ENCODE assay signal across 12 cellular contexts in genomic region chr6:94673251-94673650, GRCh38.
DNase-seq lines count a peak whose midpoint lies in the region; ATAC-seq and TF ChIP-seq lines count a peak whose summit lies in the region.
"Had no signal": no experiment of that assay in that cellular context is flagged by ENCODE, and none has a peak within 500 bp of the region (broad histone marks: within the 10 kb centered on the region; RNA-seq: fewer than 3 reads in every experiment).

No MANE protein-coding gene starts in this region.

- no peak overlapping the region for H3K4me3 Mint-ChIP-seq in GM23338
- H3K4me3 Mint-ChIP-seq: B cell; CD8-positive, alpha-beta T cell; H9 had no signal

- H3K4me2 ChIP-seq in GM23338: no peak overlapping the region
- H3K4me2 ChIP-seq: BLaER1 treated with 17β-estradiol and CSF1 and Interleukin-3, amounts not matched to agents 10 nM and 100 nM had no signal

- H4K20me1 ChIP-seq in GM23338 (replicated peaks; ENCODE audit: insufficient read depth): no peaks in the 10 kb centered on the region
- H4K20me1 ChIP-seq: BLaER1 treated with 17β-estradiol and CSF1 and Interleukin-3, amounts not matched to agents 10 nM and 100 nM had no signal

- H3K36me3 Mint-ChIP-seq in GM23338 (ENCODE audit: low read depth): peaks cover 15% of the 10 kb centered on the region; the same call in 1 of the 3 replicates
- H3K36me3 Mint-ChIP-seq: CD8-positive, alpha-beta T cell had no signal

- H3K27ac Mint-ChIP-seq in GM23338: peak overlapping the region; percentile 39; the same call in 1 of the 2 replicates
- H3K27ac Mint-ChIP-seq: B cell; CD8-positive, alpha-beta T cell; H9 had no signal

- DNase-seq in NCI-H345 (lab: John Stamatoyannopoulos, UW) (peak; percentile 24), NCI-H345 treated with DMSO at 0.1 percent for 48 hours (lab: John Stamatoyannopoulos, UW; ENCODE audit: unreplicated experiment) (no peak), DMS53 (lab: John Stamatoyannopoulos, UW) (peak; percentile 70), GM23338 (ENCODE audit: low spot score) (no peak), epithelial cell of esophagus (ENCODE audit: low read depth) (peak; percentile 61), testis (no peak)
- DNase-seq: Calu3; CD8-positive, alpha-beta T cell; H9 had no signal

- TF ChIP-seq CTCF in GM23338 (conservative IDR thresholded peaks at IDR 0.05; ENCODE audit: low read depth in 2 of 2) (no peak), epithelial cell of esophagus (IDR thresholded peaks at IDR 0.05; ENCODE audit: insufficient read depth, low read depth, low read length, missing control alignments) (no peak), testis (IDR thresholded peaks at IDR 0.05) (no peak)

- H3K9me3 Mint-ChIP-seq in GM23338: peaks cover 7% of the 10 kb centered on the region; the same call in 2 of the 3 replicates

- 95 to 97% methylated on average over 1 of the region's 1 CpG for WGBS in testis, 2 donors

- H3K9me3 ChIP-seq in testis: no peaks in the 10 kb centered on the region
- H3K9me3 ChIP-seq: BLaER1 treated with 17β-estradiol and CSF1 and Interleukin-3, amounts not matched to agents 10 nM and 100 nM had no signal

- H3K36me3 ChIP-seq in GM23338 (ENCODE audit: insufficient read depth) (no peaks in the 10 kb centered on the region), testis (ENCODE audit: low read depth, missing control alignments) (no peaks in the 10 kb centered on the region)
- H3K36me3 ChIP-seq: BLaER1 treated with 17β-estradiol and CSF1 and Interleukin-3, amounts not matched to agents 10 nM and 100 nM had no signal

- H3K27ac ChIP-seq in GM23338 (ENCODE audit: low read depth) (no peak overlapping the region), testis (no peak overlapping the region)
- H3K27ac ChIP-seq: BLaER1 treated with 17β-estradiol and CSF1 and Interleukin-3, amounts not matched to agents 10 nM and 100 nM had no signal

- no peaks in the 10 kb centered on the region for H3F3A ChIP-seq in GM23338 (replicated peaks; ENCODE audit: low read depth)

- H3K79me2 ChIP-seq in GM23338 (replicated peaks; ENCODE audit: insufficient read depth): no peaks in the 10 kb centered on the region

- no peak overlapping the region for H2AFZ ChIP-seq in GM23338

- intact Hi-C loops in testis (cut with DNase I; ENCODE audit: low total_unique reads): no loop called here

- H3K4me3 ChIP-seq in GM23338: no peak overlapping the region
- no peak overlapping the region for H3K4me3 ChIP-seq in epithelial cell of esophagus (ENCODE audit: low read length)
- no peak overlapping the region for H3K4me3 ChIP-seq in testis
- H3K4me3 ChIP-seq: BLaER1 treated with 17β-estradiol and CSF1 and Interleukin-3, amounts not matched to agents 10 nM and 100 nM had no signal

- H3K27me3 ChIP-seq in GM23338 (ENCODE audit: insufficient read depth) (no peaks in the 10 kb centered on the region), testis (no peaks in the 10 kb centered on the region)
- H3K27me3 ChIP-seq: BLaER1 treated with 17β-estradiol and CSF1 and Interleukin-3, amounts not matched to agents 10 nM and 100 nM had no signal

- ATAC-seq in GM23338: no peak
- no peak for ATAC-seq in GM18868 (IDR thresholded peaks at IDR 0.05; ENCODE audit: unreplicated experiment)
- ATAC-seq: CD8-positive, alpha-beta T cell had no signal

- no peak for TF ChIP-seq POLR2A in testis (IDR thresholded peaks at IDR 0.05)

- peaks cover 11% of the 10 kb centered on the region for H3K9me2 ChIP-seq in GM23338 (ENCODE audit: insufficient read depth)

- peaks cover 3% of the 10 kb centered on the region for H3K27me3 Mint-ChIP-seq in GM23338 (ENCODE audit: insufficient read depth, low read depth, poor library complexity)
- H3K27me3 Mint-ChIP-seq: B cell had no signal

- H3K4me1 ChIP-seq in GM23338 (ENCODE audit: insufficient read depth): no peaks in the 10 kb centered on the region
- no peaks in the 10 kb centered on the region for H3K4me1 ChIP-seq in testis
- H3K4me1 ChIP-seq: BLaER1 treated with 17β-estradiol and CSF1 and Interleukin-3, amounts not matched to agents 10 nM and 100 nM had no signal

- peaks cover 4% of the 10 kb centered on the region for H3K4me1 Mint-ChIP-seq in GM23338
- H3K4me1 Mint-ChIP-seq: B cell had no signal

TF ChIP-seq in GM23338, 12 proteins besides CTCF, POLR2A, EP300 and RAD21:
- TF ChIP-seq ZNF114 (CRISPR knock-in tag; IDR thresholded peaks at IDR 0.05) (no peak), NANOG (IDR thresholded peaks at IDR 0.05; ENCODE audit: borderline replicate concordance) (no peak)

Comparison
In these comparisons a context has a peak if more than half of its experiments do, and no peak if none do; other contexts are left out.
1. DNase-seq: peak in NCI-H345 (single experiment), DMS53 (single experiment) and epithelial cell of esophagus (single experiment); none in NCI-H345 treated with DMSO at 0.1 percent for 48 hours (single experiment), GM23338 (single experiment) and testis (single experiment).